In the genomic region with DNA sequence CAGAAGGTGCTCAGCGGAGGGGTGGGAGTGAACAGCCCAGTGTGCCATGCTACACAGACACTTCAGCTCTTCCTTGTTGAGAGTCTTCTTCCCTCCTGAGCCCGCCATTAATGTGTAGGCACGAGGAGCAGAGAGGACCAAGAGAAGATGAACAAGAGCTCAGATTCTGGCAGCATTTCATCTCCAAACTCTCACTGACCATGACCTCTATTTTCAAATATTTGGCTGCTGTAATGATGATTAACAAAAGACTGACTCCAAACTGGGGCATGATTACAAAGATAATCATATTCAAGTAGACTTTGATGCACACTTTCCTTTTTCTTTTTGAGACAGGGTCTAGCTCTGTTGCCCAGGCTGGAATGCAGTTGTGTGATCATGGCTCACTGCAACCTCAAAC, we compare ENCODE assay signal across 32 cellular contexts.
"Had no signal": no experiment of that assay in that cellular context is flagged by ENCODE, and none has a peak within 500 bp of the region (broad histone marks: within the 10 kb centered on the region; RNA-seq: fewer than 3 reads in every experiment).

No MANE protein-coding gene starts in this region.

- H3K27ac ChIP-seq: brain microvascular endothelial cell, coronary artery, dorsolateral prefrontal cortex, esophagus muscularis mucosa, foreskin keratinocyte, gastrocnemius medialis, heart left ventricle, VCaP had no signal

- H3K9me3 ChIP-seq: esophagus muscularis mucosa, gastrocnemius medialis, heart left ventricle had no signal

- H3K27ac Mint-ChIP-seq: activated B cell treated with CpG ODN at 0.5 μM for 24 hours; activated CD8-positive, alpha-beta T cell treated with anti-CD3 and anti-CD28 coated beads for 36 hours; activated naive CD8-positive, alpha-beta T cell; activated T-helper 17 cell treated with anti-CD3 and anti-CD28 coated beads, Interleukin-2, amount 50 U/mL, for 72 hours; dendritic cell treated with granulocyte-macrophage colony-stimulating factor and Interleukin-4, amounts not matched to agents 40 ng/mL and 50 ng/mL, for 4 days; endodermal cell had no signal

- H3K4me3 ChIP-seq: coronary artery, dorsolateral prefrontal cortex, esophagus muscularis mucosa, gastrocnemius medialis, heart left ventricle had no signal

- H3K4me1 Mint-ChIP-seq: activated B cell treated with CpG ODN at 0.5 μM for 24 hours; activated T-helper 17 cell treated with anti-CD3 and anti-CD28 coated beads, Interleukin-2, amount 50 U/mL, for 72 hours; central memory CD8-positive, alpha-beta T cell had no signal

- H3K36me3 Mint-ChIP-seq: activated naive CD8-positive, alpha-beta T cell had no signal

- ATAC-seq: activated CD4-positive, CD25-positive, alpha-beta regulatory T cell treated with anti-CD3 and anti-CD28 coated beads, Interleukin-2, amount 50 U/mL, for 24 hours; activated CD8-positive, alpha-beta T cell treated with anti-CD3 and anti-CD28 coated beads for 36 hours; activated T-cell treated with anti-CD3 and anti-CD28 coated beads, Interleukin-2, amount 50 U/mL, for 4 hours; activated T-helper 17 cell treated with anti-CD3 and anti-CD28 coated beads, Interleukin-2, amount 50 U/mL, for 72 hours; foreskin keratinocyte; gastrocnemius medialis; heart left ventricle had no signal

- FAIRE-seq: astrocyte had no signal

- H3K4me1 ChIP-seq: gastrocnemius medialis, heart left ventricle had no signal

- H3K27me3 ChIP-seq: brain microvascular endothelial cell, dorsolateral prefrontal cortex, esophagus muscularis mucosa, foreskin keratinocyte, gastrocnemius medialis, heart left ventricle had no signal

- H3K9me3 Mint-ChIP-seq: activated B cell treated with CpG ODN at 0.5 μM for 24 hours; activated CD8-positive, alpha-beta T cell treated with anti-CD3 and anti-CD28 coated beads for 36 hours; activated T-cell treated with anti-CD3 and anti-CD28 coated beads, Interleukin-2, amount 50 U/mL, for 4 hours; dendritic cell treated with granulocyte-macrophage colony-stimulating factor and Interleukin-4, amounts not matched to agents 40 ng/mL and 50 ng/mL, for 4 days; endodermal cell had no signal

- H3K27me3 Mint-ChIP-seq: activated B cell treated with CpG ODN at 0.5 μM for 24 hours; activated CD8-positive, alpha-beta T cell treated with anti-CD3 and anti-CD28 coated beads for 36 hours; activated naive CD8-positive, alpha-beta T cell; activated T-helper 17 cell treated with anti-CD3 and anti-CD28 coated beads, Interleukin-2, amount 50 U/mL, for 72 hours; central memory CD8-positive, alpha-beta T cell; dendritic cell treated with granulocyte-macrophage colony-stimulating factor and Interleukin-4, amounts not matched to agents 40 ng/mL and 50 ng/mL, for 4 days had no signal

- H3K36me3 ChIP-seq: brain microvascular endothelial cell, esophagus muscularis mucosa, gastrocnemius medialis, heart left ventricle had no signal

- H3K4me3 Mint-ChIP-seq: activated B cell treated with CpG ODN at 0.5 μM for 24 hours; activated CD8-positive, alpha-beta T cell treated with anti-CD3 and anti-CD28 coated beads for 36 hours; activated naive CD8-positive, alpha-beta T cell; activated T-cell treated with anti-CD3 and anti-CD28 coated beads, Interleukin-2, amount 50 U/mL, for 4 hours; activated T-helper 17 cell treated with anti-CD3 and anti-CD28 coated beads, Interleukin-2, amount 50 U/mL, for 72 hours; central memory CD8-positive, alpha-beta T cell; dendritic cell treated with granulocyte-macrophage colony-stimulating factor and Interleukin-4, amounts not matched to agents 40 ng/mL and 50 ng/mL, for 4 days; endodermal cell had no signal

- DNase-seq: activated B cell treated with CpG ODN at 0.5 μM for 24 hours; activated CD4-positive, alpha-beta T cell treated with anti-CD3 and anti-CD28 coated beads for 48 hours; activated CD4-positive, alpha-beta T cell treated with anti-CD3 and anti-CD28 coated beads, Interleukin-2, amount 50 U/mL, for 1 hour; activated CD4-positive, alpha-beta T cell treated with anti-CD3 and anti-CD28 coated beads, Interleukin-2, amount 50 U/mL, for 48 hours; activated CD8-positive, alpha-beta memory T cell treated with anti-CD3 and anti-CD28 coated beads for 24 hours; activated CD8-positive, alpha-beta T cell treated with anti-CD3 and anti-CD28 coated beads for 36 hours; activated effector memory CD4-positive, alpha-beta T cell treated with Interleukin-2 at 50 U/mL for 16 hours; activated gamma-delta T cell treated with Interleukin-2 at 50 U/mL for 16 hours; activated naive CD4-positive, alpha-beta T cell treated with anti-CD3 and anti-CD28 coated beads, Interleukin-2, amount 50 U/mL, for 16 hours; activated naive CD4-positive, alpha-beta T cell treated with Interleukin-2 at 50 U/mL for 16 hours; activated T-cell treated with anti-CD3 and anti-CD28 coated beads, Interleukin-2, amount 50 U/mL, for 4 hours; amniotic stem cell; anterior cingulate cortex; brain microvascular endothelial cell; dorsolateral prefrontal cortex; effector memory CD4-positive, alpha-beta T cell; endodermal cell; erythroblast; foreskin keratinocyte; gastrocnemius medialis; glutamatergic neuron; heart left ventricle; T-helper 2 cell had no signal
